Comparison of ENCODE assay signal across 1 cellular context in genomic region chr16:23597003-23597756, GRCh38.
TF ChIP-seq lines count a peak whose summit lies in the region.

No MANE protein-coding gene starts in this region.

TF ChIP-seq in K562, 482 proteins besides CTCF, POLR2A, EP300 and RAD21 (continued from another document and continues in another):
- TF ChIP-seq, protein P1, sequence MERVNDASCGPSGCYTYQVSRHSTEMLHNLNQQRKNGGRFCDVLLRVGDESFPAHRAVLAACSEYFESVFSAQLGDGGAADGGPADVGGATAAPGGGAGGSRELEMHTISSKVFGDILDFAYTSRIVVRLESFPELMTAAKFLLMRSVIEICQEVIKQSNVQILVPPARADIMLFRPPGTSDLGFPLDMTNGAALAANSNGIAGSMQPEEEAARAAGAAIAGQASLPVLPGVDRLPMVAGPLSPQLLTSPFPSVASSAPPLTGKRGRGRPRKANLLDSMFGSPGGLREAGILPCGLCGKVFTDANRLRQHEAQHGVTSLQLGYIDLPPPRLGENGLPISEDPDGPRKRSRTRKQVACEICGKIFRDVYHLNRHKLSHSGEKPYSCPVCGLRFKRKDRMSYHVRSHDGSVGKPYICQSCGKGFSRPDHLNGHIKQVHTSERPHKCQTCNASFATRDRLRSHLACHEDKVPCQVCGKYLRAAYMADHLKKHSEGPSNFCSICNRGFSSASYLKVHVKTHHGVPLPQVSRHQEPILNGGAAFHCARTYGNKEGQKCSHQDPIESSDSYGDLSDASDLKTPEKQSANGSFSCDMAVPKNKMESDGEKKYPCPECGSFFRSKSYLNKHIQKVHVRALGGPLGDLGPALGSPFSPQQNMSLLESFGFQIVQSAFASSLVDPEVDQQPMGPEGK (CRISPR knock-in tag; IDR thresholded peaks at IDR 0.05; ENCODE audit: borderline replicate concordance) = peak; percentile 97
- TF ChIP-seq CHAMP1 (IDR thresholded peaks at IDR 0.05) (no peak), ARID3A (IDR thresholded peaks at IDR 0.05; ENCODE audit: borderline replicate concordance, low read depth, low read length) (0 out of 2 replicates have a peak, but pooled peaks have one; percentile 9), CTCFL (IDR thresholded peaks at IDR 0.05; ENCODE audit: borderline replicate concordance, insufficient read depth, low read depth, low read length, poor library complexity, severe bottlenecking) (peak; percentile 75), ZNF324 (CRISPR knock-in tag; IDR thresholded peaks at IDR 0.05) (peak; percentile 91), MEIS2 (IDR thresholded peaks at IDR 0.05; ENCODE audit: partially characterized antibody) (peak; percentile 81), RFX1 (IDR thresholded peaks at IDR 0.05) (no peak), ZNF121 (CRISPR knock-in tag; conservative IDR thresholded peaks at IDR 0.05) (no peak), TGIF2 (CRISPR knock-in tag; IDR thresholded peaks at IDR 0.05) (no peak), CEBPB (tag; IDR thresholded peaks at IDR 0.05) (peak; percentile 41; the same call in 1 of the 2 replicates), SMARCA4 (IDR thresholded peaks at IDR 0.05) (peak; percentile 88), ASH1L (IDR thresholded peaks at IDR 0.05; ENCODE audit: borderline replicate concordance, low read depth, partially characterized antibody) (no peak), ZNF232 (CRISPR knock-in tag; IDR thresholded peaks at IDR 0.05) (no peak), ARHGAP35 (IDR thresholded peaks at IDR 0.05; ENCODE audit: partially characterized antibody) (no peak), KLF13 (tag; IDR thresholded peaks at IDR 0.05; ENCODE audit: borderline replicate concordance, low read depth) (peak; percentile 99), ZZZ3 (IDR thresholded peaks at IDR 0.05) (no peak), CTBP1 (IDR thresholded peaks at IDR 0.05; ENCODE audit: borderline replicate concordance) (peak; percentile 93), DLX4 (CRISPR knock-in tag; IDR thresholded peaks at IDR 0.05) (peak; percentile 76; the same call in 1 of the 2 replicates), MCM7 (IDR thresholded peaks at IDR 0.05) (no peak), ZBTB17 (CRISPR knock-in tag; IDR thresholded peaks at IDR 0.05) (peak; percentile 97), MYC (IDR thresholded peaks at IDR 0.05; ENCODE audit: low read depth, low read length) (no peak), MYC (CRISPR knock-in tag; IDR thresholded peaks at IDR 0.05; ENCODE audit: borderline replicate concordance, low read depth) (peak; percentile 95), MXI1 (IDR thresholded peaks at IDR 0.05; ENCODE audit: low read depth, low read length) (no peak), ADNP (tag; IDR thresholded peaks at IDR 0.05) (no peak; the same call in 1 of the 2 replicates), ELF2 (CRISPR knock-in tag; IDR thresholded peaks at IDR 0.05) (peak; percentile 87), FOXK1 (CRISPR knock-in tag; IDR thresholded peaks at IDR 0.05; ENCODE audit: borderline replicate concordance) (no peak), IRF2 (CRISPR knock-in tag; IDR thresholded peaks at IDR 0.05) (no peak), SRF (CRISPR knock-in tag; IDR thresholded peaks at IDR 0.05) (peak; percentile 38 to 88; a peak in 3 of 4 replicates), SOX6 (IDR thresholded peaks at IDR 0.05) (peak; percentile 84), ZNF431 (CRISPR knock-in tag; IDR thresholded peaks at IDR 0.05) (no peak), TEAD4 (IDR thresholded peaks at IDR 0.05; ENCODE audit: low read length) (peak; percentile 18; the same call in 1 of the 2 replicates), TEAD4 (CRISPR knock-in tag; IDR thresholded peaks at IDR 0.05; ENCODE audit: borderline replicate concordance) (no peak), NR2F6 (CRISPR knock-in tag; IDR thresholded peaks at IDR 0.05) (peak; percentile 98), MCM5 (IDR thresholded peaks at IDR 0.05; ENCODE audit: low read depth) (no peak), HNRNPH1 (optimal IDR thresholded peaks at IDR 0.05; ENCODE audit: low read depth, low read length) (no peak), ZKSCAN1 (IDR thresholded peaks at IDR 0.05; ENCODE audit: low read depth, low read length) (no peak), HMBOX1 (IDR thresholded peaks at IDR 0.05) (peak; percentile 78; the same call in 1 of the 2 replicates), CCNT2 (IDR thresholded peaks at IDR 0.05; ENCODE audit: borderline replicate concordance, extremely low read depth, insufficient read length, low read depth, low read length) (no peak), HDGF (IDR thresholded peaks at IDR 0.05) (no peak), ZNF134 (CRISPR knock-in tag; conservative IDR thresholded peaks at IDR 0.05) (peak; percentile 93), EWSR1 (IDR thresholded peaks at IDR 0.05; ENCODE audit: borderline replicate concordance, low read depth, partially characterized antibody) (no peak)
- TF ChIP-seq, protein P2, sequence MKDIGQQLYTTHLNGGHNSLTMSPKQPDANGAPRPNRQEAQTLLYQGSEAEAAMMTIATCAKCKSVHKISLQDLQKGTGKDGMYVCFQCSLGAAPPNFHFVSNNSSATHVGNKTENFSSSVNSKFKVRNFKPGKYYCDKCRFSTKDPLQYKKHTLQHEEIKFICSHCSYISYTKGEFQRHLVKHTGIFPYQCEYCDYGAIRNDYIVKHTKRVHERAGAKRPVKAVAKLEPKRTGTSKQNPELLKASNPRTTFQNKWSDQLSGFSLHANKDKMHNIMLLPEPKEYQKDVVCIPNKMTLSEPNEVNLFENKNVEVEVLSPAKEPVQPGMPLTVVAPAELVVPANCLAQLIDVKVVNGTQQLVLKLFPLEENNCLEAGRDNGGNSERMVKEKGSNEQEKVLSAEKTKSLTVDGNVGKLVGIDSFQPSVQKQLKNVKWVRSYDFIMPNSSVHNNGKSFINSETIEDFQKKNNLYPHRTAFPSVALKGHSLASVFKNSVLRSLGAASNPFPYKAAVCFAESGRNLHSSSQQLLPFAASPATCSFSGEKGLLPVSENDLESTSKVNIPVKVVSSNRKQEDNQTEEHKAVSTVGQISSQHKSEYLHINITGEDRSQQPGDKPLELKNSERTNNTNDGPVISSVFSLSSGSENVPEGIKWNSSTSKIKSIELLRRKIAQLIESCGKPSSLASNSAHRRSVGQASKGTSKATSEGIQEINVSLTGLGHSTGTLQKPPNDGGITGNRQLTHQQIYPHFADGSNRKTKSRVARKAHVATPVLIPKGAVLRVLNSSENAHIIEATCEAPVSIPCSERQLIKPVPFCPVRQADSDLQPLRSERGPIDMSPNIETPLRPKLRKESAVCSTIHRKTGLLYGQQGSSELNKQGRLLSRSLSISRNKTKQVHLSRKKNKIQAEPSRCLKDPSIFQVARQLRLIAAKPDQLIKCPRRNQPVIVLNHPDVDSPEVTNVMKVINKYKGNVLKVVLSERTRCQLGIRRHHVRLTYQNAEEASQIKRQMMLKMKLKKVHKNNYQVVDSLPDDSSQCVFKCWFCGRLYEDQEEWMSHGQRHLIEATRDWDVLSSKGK (CRISPR knock-in tag; IDR thresholded peaks at IDR 0.05) = no peak; the same call in 1 of the 2 replicates
- TF ChIP-seq, protein P3, sequence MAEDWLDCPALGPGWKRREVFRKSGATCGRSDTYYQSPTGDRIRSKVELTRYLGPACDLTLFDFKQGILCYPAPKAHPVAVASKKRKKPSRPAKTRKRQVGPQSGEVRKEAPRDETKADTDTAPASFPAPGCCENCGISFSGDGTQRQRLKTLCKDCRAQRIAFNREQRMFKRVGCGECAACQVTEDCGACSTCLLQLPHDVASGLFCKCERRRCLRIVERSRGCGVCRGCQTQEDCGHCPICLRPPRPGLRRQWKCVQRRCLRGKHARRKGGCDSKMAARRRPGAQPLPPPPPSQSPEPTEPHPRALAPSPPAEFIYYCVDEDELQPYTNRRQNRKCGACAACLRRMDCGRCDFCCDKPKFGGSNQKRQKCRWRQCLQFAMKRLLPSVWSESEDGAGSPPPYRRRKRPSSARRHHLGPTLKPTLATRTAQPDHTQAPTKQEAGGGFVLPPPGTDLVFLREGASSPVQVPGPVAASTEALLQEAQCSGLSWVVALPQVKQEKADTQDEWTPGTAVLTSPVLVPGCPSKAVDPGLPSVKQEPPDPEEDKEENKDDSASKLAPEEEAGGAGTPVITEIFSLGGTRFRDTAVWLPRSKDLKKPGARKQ (CRISPR knock-in tag; IDR thresholded peaks at IDR 0.05) = peak; percentile 92
- TF ChIP-seq, protein P4, sequence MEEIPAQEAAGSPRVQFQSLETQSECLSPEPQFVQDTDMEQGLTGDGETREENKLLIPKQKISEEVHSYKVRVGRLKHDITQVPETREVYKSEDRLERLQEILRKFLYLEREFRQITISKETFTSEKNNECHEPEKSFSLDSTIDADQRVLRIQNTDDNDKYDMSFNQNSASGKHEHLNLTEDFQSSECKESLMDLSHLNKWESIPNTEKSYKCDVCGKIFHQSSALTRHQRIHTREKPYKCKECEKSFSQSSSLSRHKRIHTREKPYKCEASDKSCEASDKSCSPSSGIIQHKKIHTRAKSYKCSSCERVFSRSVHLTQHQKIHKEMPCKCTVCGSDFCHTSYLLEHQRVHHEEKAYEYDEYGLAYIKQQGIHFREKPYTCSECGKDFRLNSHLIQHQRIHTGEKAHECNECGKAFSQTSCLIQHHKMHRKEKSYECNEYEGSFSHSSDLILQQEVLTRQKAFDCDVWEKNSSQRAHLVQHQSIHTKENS (CRISPR knock-in tag; IDR thresholded peaks at IDR 0.05) = 0 out of 2 replicates have a peak, but pooled peaks have one; percentile 61
- TF ChIP-seq, protein P5, sequence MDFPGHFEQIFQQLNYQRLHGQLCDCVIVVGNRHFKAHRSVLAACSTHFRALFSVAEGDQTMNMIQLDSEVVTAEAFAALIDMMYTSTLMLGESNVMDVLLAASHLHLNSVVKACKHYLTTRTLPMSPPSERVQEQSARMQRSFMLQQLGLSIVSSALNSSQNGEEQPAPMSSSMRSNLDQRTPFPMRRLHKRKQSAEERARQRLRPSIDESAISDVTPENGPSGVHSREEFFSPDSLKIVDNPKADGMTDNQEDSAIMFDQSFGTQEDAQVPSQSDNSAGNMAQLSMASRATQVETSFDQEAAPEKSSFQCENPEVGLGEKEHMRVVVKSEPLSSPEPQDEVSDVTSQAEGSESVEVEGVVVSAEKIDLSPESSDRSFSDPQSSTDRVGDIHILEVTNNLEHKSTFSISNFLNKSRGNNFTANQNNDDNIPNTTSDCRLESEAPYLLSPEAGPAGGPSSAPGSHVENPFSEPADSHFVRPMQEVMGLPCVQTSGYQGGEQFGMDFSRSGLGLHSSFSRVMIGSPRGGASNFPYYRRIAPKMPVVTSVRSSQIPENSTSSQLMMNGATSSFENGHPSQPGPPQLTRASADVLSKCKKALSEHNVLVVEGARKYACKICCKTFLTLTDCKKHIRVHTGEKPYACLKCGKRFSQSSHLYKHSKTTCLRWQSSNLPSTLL (IDR thresholded peaks at IDR 0.05) = no peak
